Comparison of ENCODE assay signal across 25 cellular contexts in the genomic region with DNA sequence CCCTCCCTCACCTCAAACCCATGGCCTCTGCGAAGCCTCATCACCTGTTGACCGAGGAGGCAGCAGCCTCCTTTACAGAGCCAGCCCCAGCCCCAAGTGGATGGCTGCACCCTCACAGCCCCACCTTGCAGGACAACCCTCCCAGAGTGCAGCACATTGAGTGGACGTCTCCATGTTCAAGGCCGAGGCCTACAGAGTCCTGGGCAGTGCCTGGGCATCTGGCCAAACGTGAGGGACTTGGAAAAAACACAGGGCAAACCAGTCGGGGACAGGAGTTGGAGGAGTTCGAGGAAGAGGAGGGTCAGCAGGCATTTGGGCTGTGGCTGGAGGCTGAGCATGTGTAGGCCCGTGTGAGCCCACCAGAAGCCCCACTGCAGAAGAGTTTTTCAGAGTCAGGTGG. TPM values are rescaled to one million over a fixed set of nuclear protein-coding genes. Genes with fewer than 3 reads are reported as not detected.
A peak's percentile ranks its signal among the peaks of the same experiment; 100 is the strongest.
DNase-seq lines count a peak whose midpoint lies in the region; ATAC-seq, FAIRE-seq and TF ChIP-seq lines count a peak whose summit lies in the region.
"Had no signal": no experiment of that assay in that cellular context is flagged by ENCODE, and none has a peak within 500 bp of the region (broad histone marks: within the 10 kb centered on the region; RNA-seq: fewer than 3 reads in every experiment).

No MANE protein-coding gene starts in this region.

- no peak for TF ChIP-seq CTCF in A673 (conservative IDR thresholded peaks at IDR 0.05; ENCODE audit: low read depth, low read length)
- no peak for TF ChIP-seq CTCF in HEK293 (tag by site-specific recombination; IDR thresholded peaks at IDR 0.05)
- no peak for TF ChIP-seq CTCF in body of pancreas (IDR thresholded peaks at IDR 0.05)
- TF ChIP-seq CTCF in stomach (IDR thresholded peaks at IDR 0.05), result no peak

- H3K36me3 ChIP-seq in A673 (ENCODE audit: insufficient read depth, low read length, poor library complexity, severe bottlenecking), result no peaks in the 10 kb centered on the region
- H3K36me3 ChIP-seq in HEK293 (ENCODE audit: control insufficient read depth in 2 of 2, insufficient read depth in 1 of 2, low read length in 2 of 2), result no peaks in the 10 kb centered on the region
- H3K36me3 ChIP-seq in body of pancreas (replicated peaks in 1 of 2; ENCODE audit: insufficient read depth in 1 of 2, low read depth in 2 of 2), result no peaks in the 10 kb centered on the region
- H3K36me3 ChIP-seq in stomach, result no peaks in the 10 kb centered on the region
- H3K36me3 ChIP-seq in MG63, result no peaks in the 10 kb centered on the region; the same call in 1 of the 2 replicates

- CTCF ChIA-PET in A673 (lab: Charles Lee), result interaction anchor here (0.6 kb wide), 1 partner anchor 218 kb away, joined by 4 read pairs; no protein-coding TSS in a partner anchor
- CTCF ChIA-PET in HEK293 (lab: Yijun Ruan, JAX), result interaction anchor here (0.6 to 2.4 kb wide), 4 partner anchors 12 to 364 kb away, joined by 3 to 15 read pairs (median 4); no protein-coding TSS in a partner anchor

- H3K27me3 ChIP-seq in A673 (replicated peaks; ENCODE audit: insufficient read depth, low read depth, low read length, poor library complexity) (no peaks in the 10 kb centered on the region), body of pancreas (no peaks in the 10 kb centered on the region), stomach (no peaks in the 10 kb centered on the region), MG63 (no peaks in the 10 kb centered on the region)

- TF ChIP-seq EP300 in stomach (IDR thresholded peaks at IDR 0.05), result no peak

- ATAC-seq in body of pancreas, result peak; percentile 63
- ATAC-seq in HG03565 (IDR thresholded peaks at IDR 0.05; ENCODE audit: unreplicated experiment), result no peak
- ATAC-seq: GM23338 had no signal

- BruUV-seq in A673 (replicated peaks; lab: Mats Ljungman, UMichigan), result no TSS peak

- 31 to 34% methylated on average over 8 of the region's 8 CpGs for WGBS in body of pancreas, 2 donors
- WGBS in stomach, 5 donors, result 31 to 68% (median 50%) methylated on average over 6 to 8 of the region's 8 CpGs

- no peak overlapping the region for H3K4me3 ChIP-seq in A673 (ENCODE audit: low read depth, low read length, poor library complexity, severe bottlenecking)
- no peak overlapping the region for H3K4me3 ChIP-seq in HEK293 (ENCODE audit: low read depth, low read length)
- no peak overlapping the region for H3K4me3 ChIP-seq in body of pancreas
- H3K4me3 ChIP-seq in stomach, result no peak overlapping the region
- H3K4me3 ChIP-seq in MG63, result no peak overlapping the region
- H3K4me3 ChIP-seq: A549, GM23338 had no signal

- H3K27ac ChIP-seq in A673 (ENCODE audit: low read depth, low read length, poor library complexity, severe bottlenecking), result peak overlapping the region; percentile 59
- no peak overlapping the region for H3K27ac ChIP-seq in HEK293 (ENCODE audit: extremely low read depth, low read depth, low read length)
- H3K27ac ChIP-seq in body of pancreas, result no peak overlapping the region
- no peak overlapping the region for H3K27ac ChIP-seq in stomach
- H3K27ac ChIP-seq: A549, RWPE1 had no signal

- no peak for FAIRE-seq in GM12892 (lab: Jason Lieb, UNC)
- FAIRE-seq: A549, GM12891 had no signal

- DNase-seq in A673 (ENCODE audit: low spot score) (no peak), body of pancreas (peak; percentile 72 to 84 (median 80)), stomach (peak; percentile 47), MG63 (no peak), GM12892 (ENCODE audit: insufficient read length) (no peak)
- DNase-seq: CD8-positive, alpha-beta memory T cell; DMS 273 treated with DMSO at 0.1 percent for 48 hours; DMS79; GF-D8; H9; Kasumi-1; MM.1S; NCI-H1694; NCI-H2029 treated with DMSO at 0.1 percent for 48 hours; NCI-H446 treated with DMSO at 0.1 percent for 48 hours; NCI-H526; SHP77 treated with DMSO at 0.1 percent for 48 hours; T-helper 1 cell had no signal

- TF ChIP-seq POLR2A in body of pancreas (IDR thresholded peaks at IDR 0.05) (no peak), stomach (IDR thresholded peaks at IDR 0.05) (no peak), GM12892 (IDR thresholded peaks at IDR 0.05; ENCODE audit: low read depth, low read length) (no peak)

- peaks cover 12% of the 10 kb centered on the region for H3K4me1 ChIP-seq in A673 (ENCODE audit: insufficient read depth, low read length, poor library complexity, severe bottlenecking)
- no peaks in the 10 kb centered on the region for H3K4me1 ChIP-seq in HEK293 (ENCODE audit: control insufficient read depth, insufficient read depth, low read length)
- H3K4me1 ChIP-seq in body of pancreas, result peaks cover 23% of the 10 kb centered on the region
- peaks cover 0 to 12% (median 2%) of the 10 kb centered on the region in 4 donors for H3K4me1 ChIP-seq in stomach
- H3K4me1 ChIP-seq: A549 had no signal

- no peaks in the 10 kb centered on the region for H3K9me3 ChIP-seq in A673 (ENCODE audit: low read depth, low read length, poor library complexity, severe bottlenecking)
- no peaks in the 10 kb centered on the region for H3K9me3 ChIP-seq in HEK293 (ENCODE audit: control insufficient read depth, insufficient read depth, low read depth, low read length)
- H3K9me3 ChIP-seq in body of pancreas, result no peaks in the 10 kb centered on the region
- H3K9me3 ChIP-seq in stomach, result no peaks in the 10 kb centered on the region
- H3K9me3 ChIP-seq in MG63, result no peaks in the 10 kb centered on the region
- H3K9me3 ChIP-seq: A549 had no signal

- intact Hi-C loops in A673 (cut with micrococcal nuclease; ENCODE audit: unreplicated experiment), result loop anchor here (5.0 kb wide), 1 partner anchor 181 kb away; no protein-coding TSS in a partner anchor
- intact Hi-C loops in body of pancreas (cut with DNase I), result loop anchor here (10.0 kb wide), 1 partner anchor 68 kb away; no protein-coding TSS in a partner anchor
- intact Hi-C loops in stomach (cut with DNase I; ENCODE audit: low total_unique reads), result no loop called here

- POLR2A ChIA-PET in A673 (lab: Charles Lee; ENCODE audit: low non-redundant PET) (no interaction called here), HEK293 (lab: Yijun Ruan, JAX) (interaction anchor here (0.5 to 0.6 kb wide), 2 partner anchors 14 to 105 kb away, joined by 3 to 4 read pairs; no protein-coding TSS in a partner anchor)

TF ChIP-seq in HEK293, 187 proteins besides CTCF, POLR2A, EP300 and RAD21:
- TF ChIP-seq SCRT2 (tag by site-specific recombination; IDR thresholded peaks at IDR 0.05) (peak; percentile 73), SP2 (tag by site-specific recombination; IDR thresholded peaks at IDR 0.05) (no peak), BCL11B (tag by site-specific recombination; IDR thresholded peaks at IDR 0.05; ENCODE audit: low read depth) (no peak), ZNF404 (tag by site-specific recombination; IDR thresholded peaks at IDR 0.05) (no peak)

RNA-seq across cellular contexts. Expression of gene ACTG1, which starts 39.6 kb away (rescaled TPM):
- 2,855 and 3,247 TPM in 2 replicates for total RNA-seq in A673 (2021)
- 1,000 to 10,000 TPM; 1,634 to 1,790 TPM for total RNA-seq in body of pancreas
- total RNA-seq in stomach, result 1,000 to 10,000 TPM in 4 of 5 donors, 100 to 1,000 TPM in 1; 978 to 2,952 (median 1,777) TPM
- polyA plus RNA-seq in stomach, result 1,000 to 10,000 TPM; 1,866 to 2,457 (median 2,070) TPM
- total RNA-seq in MG63 (2014; rRNA removed; shearing (Covaris generic); ENCODE audit: low replicate concordance), result 5,061 and 6,321 TPM in 2 replicates
- polyA plus RNA-seq in GM12892 (2012; ENCODE audit: missing spikeins), result 2,092 TPM

RNA-seq across cellular contexts. Expression of gene FSCN2, which starts 55.2 kb away (rescaled TPM):
- total RNA-seq in A673 (2021) (0.26 and 0.31 TPM in 2 replicates), body of pancreas (10 to 100 TPM in 1 of 2 donors, 1 to 10 TPM in 1; 7.0 to 13.5 TPM), stomach (10 to 100 TPM in 1 of 5 donors, 1 to 10 TPM in 3, not detected in 1; 2.8 to 21.7 (median 6.2) TPM)
- polyA plus RNA-seq in stomach, result 1 to 10 TPM in 2 of 3 donors, under 1 TPM in 1; 0.90 to 2.7 (median 2.1) TPM
- 0.12 TPM in 1 of 2 replicates, not detected in the other for total RNA-seq in MG63 (2014; rRNA removed; shearing (Covaris generic); ENCODE audit: low replicate concordance)
- polyA plus RNA-seq in GM12892 (2012; ENCODE audit: missing spikeins), result 0.87 TPM
- polyA plus RNA-seq: CD14-positive monocyte; CD8-positive, alpha-beta memory T cell had no signal

Comparison
In these comparisons a context has a peak if more than half of its experiments do, and no peak if none do; other contexts are left out.
1. DNase-seq: peak in body of pancreas (4 of 4) and stomach (single experiment); none in A673 (single experiment), MG63 (single experiment) and GM12892 (single experiment).